In genomic region chr20:5716953-5717352, GRCh38 we compare ENCODE assay signal across 9 cellular contexts.
"Had no signal": no experiment of that assay in that cellular context is flagged by ENCODE, and none has a peak within 500 bp of the region (broad histone marks: within the 10 kb centered on the region; RNA-seq: fewer than 3 reads in every experiment).

No MANE protein-coding gene starts in this region.

- H3K9ac ChIP-seq: GM23248 had no signal

- H3K27ac ChIP-seq: GM23248, HL-60 had no signal

- H3K27ac Mint-ChIP-seq: HFFc6 had no signal

- ATAC-seq: HCT116, K562 had no signal

- H3K4me1 ChIP-seq: HAP-1 had no signal

- H2AFZ ChIP-seq: GM23248 had no signal

- DNase-seq: GM23248, GOT3, H7, HFFc6, IMR-90 had no signal

- H3K9me3 Mint-ChIP-seq: HFFc6 had no signal

- H3K4me3 Mint-ChIP-seq: HFFc6 had no signal

- FAIRE-seq: K562 had no signal

- H3K4me3 ChIP-seq: GM23248, HAP-1, K562 had no signal

- H3K36me3 ChIP-seq: HAP-1 had no signal

- H3K9me3 ChIP-seq: HAP-1 had no signal
